In the genomic region with DNA sequence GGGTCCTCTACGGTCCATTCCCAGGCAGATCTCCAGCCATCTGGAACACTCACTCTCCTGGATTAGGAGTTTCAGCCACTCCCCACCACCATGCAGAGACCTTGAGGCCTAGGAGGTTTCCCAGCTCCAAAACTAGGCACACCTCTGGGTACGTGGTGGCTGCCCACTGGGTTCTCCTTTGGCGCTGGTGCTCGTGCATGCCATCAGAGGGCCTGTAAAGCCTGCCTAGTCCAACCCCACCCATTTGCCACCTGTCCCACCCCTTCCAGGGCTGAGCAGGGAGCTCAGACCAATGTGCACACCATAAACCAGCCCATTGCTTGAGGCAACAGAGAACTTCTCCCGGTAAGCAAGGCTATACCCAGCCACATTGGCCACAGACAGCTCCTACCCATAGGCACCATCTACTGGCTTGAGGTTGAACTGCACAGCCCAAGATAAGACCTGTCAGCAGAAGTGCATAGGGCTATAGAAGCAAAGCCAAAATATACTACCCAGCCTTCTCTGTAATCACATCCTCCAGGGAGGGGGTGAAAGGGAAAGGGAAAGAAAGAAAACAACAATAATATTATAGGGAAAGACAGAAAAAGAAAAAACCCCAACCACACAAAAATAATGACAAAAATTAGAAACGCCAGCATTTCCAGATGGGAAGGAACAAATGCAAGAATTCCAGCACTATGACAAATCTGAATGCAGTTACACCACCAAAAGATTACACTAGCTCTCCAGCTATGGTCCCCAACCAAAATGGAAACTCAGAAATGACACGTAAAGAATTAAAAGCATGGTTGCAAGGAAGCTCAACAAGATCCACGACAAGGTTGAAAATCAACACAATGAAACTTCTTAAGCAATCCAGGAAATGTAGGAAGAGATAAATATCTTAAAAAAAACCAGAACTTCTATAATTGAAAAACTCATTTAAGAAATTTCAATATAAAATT, we compare ENCODE assay signal across 8 cellular contexts.
DNase-seq lines count a peak whose midpoint lies in the region; ATAC-seq, FAIRE-seq and TF ChIP-seq lines count a peak whose summit lies in the region.

No MANE protein-coding gene starts in this region.

- H3K4me1 ChIP-seq in astrocyte (ENCODE audit: insufficient read depth, low read length) = no peaks in the 10 kb centered on the region

- H3K4me3 Mint-ChIP-seq in astrocyte (ENCODE audit: unreplicated experiment) = no peak overlapping the region

- H3K27me3 Mint-ChIP-seq in astrocyte (ENCODE audit: low read depth, unreplicated experiment) = no peaks in the 10 kb centered on the region

- H3K9me3 ChIP-seq in astrocyte (ENCODE audit: insufficient read depth, low read depth, low read length) = no peaks in the 10 kb centered on the region

- no peaks in the 10 kb centered on the region for H3K36me3 ChIP-seq in astrocyte (ENCODE audit: insufficient read depth, low read length)

- H3K79me2 ChIP-seq in astrocyte (ENCODE audit: insufficient read depth, low read length) = no peaks in the 10 kb centered on the region

- H3K9me3 Mint-ChIP-seq in astrocyte (ENCODE audit: unreplicated experiment) = peaks cover 4% of the 10 kb centered on the region

- peak; percentile 6 for DNase-seq in GF-D8 (lab: John Stamatoyannopoulos, UW)
- DNase-seq in NCI-H748 (lab: John Stamatoyannopoulos, UW; ENCODE audit: unreplicated experiment) = peak; percentile 71
- peak; percentile 10 for DNase-seq in astrocyte (ENCODE audit: low read depth)
- peak; percentile 84 for DNase-seq in islet precursor cell
- DNase-seq in stromal cell of bone marrow (ENCODE audit: low read depth) = peak; percentile 31
- DNase-seq in putamen (ENCODE audit: low spot score) = no peak

- peak; percentile 64 for TF ChIP-seq CTCF in astrocyte (IDR thresholded peaks at IDR 0.05; ENCODE audit: insufficient read depth, low read depth, low read length)

- no peak overlapping the region for H3K4me2 ChIP-seq in astrocyte (ENCODE audit: low read length)

- no peaks in the 10 kb centered on the region for H3K27me3 ChIP-seq in astrocyte (ENCODE audit: insufficient read depth, low read length)

- H2AFZ ChIP-seq in astrocyte (ENCODE audit: low read depth, low read length) = no peak overlapping the region

- H3K27ac ChIP-seq in astrocyte (ENCODE audit: low read depth, low read length) = no peak overlapping the region

- H3K36me3 Mint-ChIP-seq in astrocyte (ENCODE audit: low read depth, unreplicated experiment) = no peaks in the 10 kb centered on the region

- no peak overlapping the region for H3K9ac ChIP-seq in astrocyte (ENCODE audit: low read length)

- FAIRE-seq in astrocyte (lab: Jason Lieb, UNC) = no peak

- H4K20me1 ChIP-seq in astrocyte (ENCODE audit: insufficient read depth, low read length) = no peaks in the 10 kb centered on the region

- no peak overlapping the region for H3K4me3 ChIP-seq in astrocyte (ENCODE audit: insufficient read depth, low read depth, low read length)

- no peak overlapping the region for H3K27ac Mint-ChIP-seq in astrocyte (ENCODE audit: unreplicated experiment)

- H3K4me1 Mint-ChIP-seq in astrocyte (ENCODE audit: low read depth, unreplicated experiment) = no peaks in the 10 kb centered on the region

- ATAC-seq in GM19452 (IDR thresholded peaks at IDR 0.05; ENCODE audit: unreplicated experiment) (peak; percentile 82), HG03342 (IDR thresholded peaks at IDR 0.05; ENCODE audit: unreplicated experiment) (peak; percentile 100)
